In the genomic region with DNA sequence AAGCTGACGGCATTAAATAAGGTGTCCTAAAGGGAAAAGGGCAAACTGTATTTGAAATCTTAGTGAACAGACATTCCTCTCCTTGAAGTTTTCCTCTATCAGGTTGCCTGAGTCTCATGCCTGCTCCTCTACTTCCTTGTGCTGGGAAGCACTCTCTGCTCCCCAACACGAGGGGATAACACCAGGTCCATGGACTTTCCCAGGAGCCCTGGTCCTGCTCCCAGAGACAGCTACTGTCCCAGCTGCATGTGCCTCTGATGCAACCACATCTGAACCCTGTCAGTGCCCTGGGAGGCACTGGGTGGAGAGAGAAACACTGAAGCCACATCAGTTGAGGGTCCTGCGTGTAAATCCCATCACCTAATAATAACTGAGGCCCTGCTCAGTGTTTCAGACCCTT, we compare ENCODE assay signal across 13 cellular contexts. TPM values are rescaled to one million over a fixed set of nuclear protein-coding genes. Genes with fewer than 3 reads are reported as not detected.
A peak's percentile ranks its signal among the peaks of the same experiment; 100 is the strongest.
DNase-seq lines count a peak whose midpoint lies in the region; ATAC-seq, FAIRE-seq and TF ChIP-seq lines count a peak whose summit lies in the region.
"Had no signal": no experiment of that assay in that cellular context is flagged by ENCODE, and none has a peak within 500 bp of the region (broad histone marks: within the 10 kb centered on the region; RNA-seq: fewer than 3 reads in every experiment).

No MANE protein-coding gene starts in this region.

- H3K27me3 Mint-ChIP-seq in T-helper 1 cell treated with Interleukin-12 subunit alpha and Interleukin-12 subunit beta and Interleukin-4 antibody, amounts not matched to agents 30 μg/mL and 1 μg/mL, for 36 hours (ENCODE audit: low read depth): no peaks in the 10 kb centered on the region

- TF ChIP-seq CTCF in RWPE2 (IDR thresholded peaks at IDR 0.05; ENCODE audit: poor library complexity, severe bottlenecking) (no peak), foreskin keratinocyte (conservative IDR thresholded peaks at IDR 0.05) (no peak)

- peaks cover 23% of the 10 kb centered on the region for H3K36me3 Mint-ChIP-seq in T-helper 1 cell treated with Interleukin-12 subunit alpha and Interleukin-12 subunit beta and Interleukin-4 antibody, amounts not matched to agents 30 μg/mL and 1 μg/mL, for 36 hours (ENCODE audit: low read depth)

- no peak for ATAC-seq in RWPE2 (ENCODE audit: low read depth)
- ATAC-seq in foreskin keratinocyte: no peak
- no peak for ATAC-seq in HG03025 (IDR thresholded peaks at IDR 0.05; ENCODE audit: low FRiP score, unreplicated experiment)
- ATAC-seq in aorta (ENCODE audit: low FRiP score): no peak

- 56 to 71% (median 64%) methylated on average over 3 of the region's 3 CpGs for WGBS in small intestine, 3 donors
- WGBS in aorta, 2 donors: 84 to 89% methylated on average over 3 of the region's 3 CpGs

- no peak for DNase-seq in T-helper 1 cell
- DNase-seq in RWPE2 (ENCODE audit: low spot score): no peak
- no peak for DNase-seq in foreskin keratinocyte
- peak; percentile 24 for DNase-seq in small intestine
- no peak for DNase-seq in RPMI8226
- DNase-seq in aorta: no peak
- DNase-seq: NCI-H2029; stimulated activated CD4-positive, alpha-beta T cell treated with anti-CD3 and anti-CD28 coated beads, Interleukin-4, amount 100 ng/mL, for 1 hour had no signal

- H3K4me3 Mint-ChIP-seq in T-helper 1 cell treated with Interleukin-12 subunit alpha and Interleukin-12 subunit beta and Interleukin-4 antibody, amounts not matched to agents 30 μg/mL and 1 μg/mL, for 36 hours: peak overlapping the region; percentile 25
- H3K4me3 Mint-ChIP-seq: neural progenitor cell had no signal

- H3K4me1 ChIP-seq in RWPE2 (ENCODE audit: insufficient read depth, poor library complexity, severe bottlenecking) (peaks cover 18% of the 10 kb centered on the region), foreskin keratinocyte (peaks cover 9% of the 10 kb centered on the region), small intestine (ENCODE audit: control insufficient read depth in 2 of 2, insufficient read depth in 1 of 2, low read depth in 1 of 2, low read length in 1 of 2) (peaks cover 4 to 8% of the 10 kb centered on the region in 2 donors), aorta (ENCODE audit: control insufficient read depth in 1 of 2, insufficient read depth in 2 of 2, low read length in 2 of 2) (no peaks in the 10 kb centered on the region)

- H3K4me3 ChIP-seq in RWPE2 (ENCODE audit: severe bottlenecking) (no peak overlapping the region), small intestine (ENCODE audit: low read depth in 1 of 2, low read length in 2 of 2) (no peak overlapping the region), aorta (ENCODE audit: low read length in 2 of 2) (no peak overlapping the region)
- H3K4me3 ChIP-seq: neural progenitor cell, thoracic aorta had no signal

- intact Hi-C loops in aorta (cut with DNase I): loop anchor here in 1 of 2 donors (2.0 kb wide), 1 partner anchor 125 kb away; no protein-coding TSS in a partner anchor

- H3K27ac ChIP-seq in RWPE2 (ENCODE audit: poor library complexity, severe bottlenecking) (peak overlapping the region; percentile 93), foreskin keratinocyte (peak overlapping the region; percentile 10), small intestine (ENCODE audit: low read depth in 1 of 2, low read length in 1 of 2) (peak overlapping the region; percentile 90 to 94), aorta (ENCODE audit: low read depth in 1 of 2, low read length in 2 of 2) (no peak overlapping the region)
- H3K27ac ChIP-seq: 22Rv1, neural progenitor cell, thoracic aorta had no signal

- no peaks in the 10 kb centered on the region for H3K9me3 ChIP-seq in RWPE2 (ENCODE audit: severe bottlenecking)
- H3K9me3 ChIP-seq in small intestine (ENCODE audit: control insufficient read depth, low read depth): no peaks in the 10 kb centered on the region
- H3K9me3 ChIP-seq in aorta (ENCODE audit: control insufficient read depth, low read length): no peaks in the 10 kb centered on the region
- H3K9me3 ChIP-seq: thoracic aorta had no signal

- H3K4me1 Mint-ChIP-seq in T-helper 1 cell treated with Interleukin-12 subunit alpha and Interleukin-12 subunit beta and Interleukin-4 antibody, amounts not matched to agents 30 μg/mL and 1 μg/mL, for 36 hours (ENCODE audit: low read depth): peaks cover 58% of the 10 kb centered on the region

- H3K27me3 ChIP-seq in RWPE2 (ENCODE audit: insufficient read depth, poor library complexity, severe bottlenecking) (no peaks in the 10 kb centered on the region), foreskin keratinocyte (no peaks in the 10 kb centered on the region), small intestine (ENCODE audit: control insufficient read depth in 2 of 2, insufficient read depth in 2 of 2, low read length in 2 of 2) (no peaks in the 10 kb centered on the region), aorta (ENCODE audit: control insufficient read depth in 1 of 2, insufficient read depth in 2 of 2, low read length in 1 of 2) (no peaks in the 10 kb centered on the region)
- H3K27me3 ChIP-seq: neural progenitor cell had no signal

- H3K36me3 ChIP-seq in RWPE2 (ENCODE audit: low read depth) (peaks cover 15% of the 10 kb centered on the region), small intestine (ENCODE audit: control insufficient read depth in 2 of 2, insufficient read depth in 2 of 2, low read length in 2 of 2) (peaks cover 3 to 12% of the 10 kb centered on the region in 2 donors), aorta (ENCODE audit: control insufficient read depth in 1 of 2, insufficient read depth in 2 of 2, low read length in 1 of 2) (peaks cover 0 to 10% of the 10 kb centered on the region in 2 donors)
- H3K36me3 ChIP-seq: neural progenitor cell had no signal

- no peaks in the 10 kb centered on the region for H3K9me3 Mint-ChIP-seq in T-helper 1 cell treated with Interleukin-12 subunit alpha and Interleukin-12 subunit beta and Interleukin-4 antibody, amounts not matched to agents 30 μg/mL and 1 μg/mL, for 36 hours
- H3K9me3 Mint-ChIP-seq: neural progenitor cell had no signal

- FAIRE-seq in small intestine (lab: Jason Lieb, UNC): no peak

- peak overlapping the region; percentile 89 for H3K27ac Mint-ChIP-seq in T-helper 1 cell treated with Interleukin-12 subunit alpha and Interleukin-12 subunit beta and Interleukin-4 antibody, amounts not matched to agents 30 μg/mL and 1 μg/mL, for 36 hours
- H3K27ac Mint-ChIP-seq: neural progenitor cell had no signal

RNA-seq across cellular contexts. Expression of gene TLR9, which starts 7.4 kb away (rescaled TPM):
- total RNA-seq in foreskin keratinocyte: not detected in 2 replicates
- polyA plus RNA-seq in foreskin keratinocyte: not detected in 2 replicates
- under 1 TPM in 1 of 3 donors, not detected in 2; 0.12 TPM for polyA plus RNA-seq in small intestine
- total RNA-seq in aorta: under 1 TPM; 0.42 to 0.81 TPM
- polyA plus RNA-seq in aorta: not detected
- total RNA-seq: thoracic aorta had no signal

RNA-seq across cellular contexts. Expression of gene ALAS1, which starts 20.1 kb away (rescaled TPM):
- 57.7 and 67.5 TPM in 2 replicates for total RNA-seq in foreskin keratinocyte
- polyA plus RNA-seq in foreskin keratinocyte: 48.9 and 52.6 TPM in 2 replicates
- 10 to 100 TPM; 40.9 to 99.7 (median 85.0) TPM for polyA plus RNA-seq in small intestine
- 10 to 100 TPM; 30.2 to 34.5 TPM for total RNA-seq in aorta
- 10 to 100 TPM; 14.4 to 16.5 TPM for polyA plus RNA-seq in aorta

RNA-seq across cellular contexts. Expression of gene TWF2, which starts 20.9 kb away (rescaled TPM):
- 96.6 and 107 TPM in 2 replicates for total RNA-seq in foreskin keratinocyte
- polyA plus RNA-seq in foreskin keratinocyte: 125 and 141 TPM in 2 replicates
- polyA plus RNA-seq in small intestine: 10 to 100 TPM; 47.6 to 54.1 (median 53.8) TPM
- total RNA-seq in aorta: 10 to 100 TPM; 40.5 to 52.2 TPM
- 10 to 100 TPM; 42.3 to 48.0 TPM for polyA plus RNA-seq in aorta

RNA-seq across cellular contexts. Expression of gene PPM1M, which starts 27.5 kb away (rescaled TPM):
- 9.2 and 9.8 TPM in 2 replicates for total RNA-seq in foreskin keratinocyte
- polyA plus RNA-seq in foreskin keratinocyte: 11.0 and 11.3 TPM in 2 replicates
- polyA plus RNA-seq in small intestine: 1 to 10 TPM; 1.8 to 9.3 (median 8.4) TPM
- total RNA-seq in aorta: 10 to 100 TPM; 26.7 to 43.4 TPM
- polyA plus RNA-seq in aorta: 10 to 100 TPM; 26.2 to 33.7 TPM

Comparison
In these comparisons a context has a peak if more than half of its experiments do, and no peak if none do; other contexts are left out.
1. H3K27ac ChIP-seq: peak in RWPE2 (single experiment), foreskin keratinocyte (single experiment) and small intestine (2 of 2); none in aorta (0 of 2).